In genomic region chr2:26696352-26696816, GRCh38 we compare ENCODE assay signal across 13 cellular contexts. TPM values are rescaled to one million over a fixed set of nuclear protein-coding genes. Genes with fewer than 3 reads are reported as not detected.
DNase-seq lines count a peak whose midpoint lies in the region; ATAC-seq, FAIRE-seq and TF ChIP-seq lines count a peak whose summit lies in the region.
"Had no signal": no experiment of that assay in that cellular context is flagged by ENCODE, and none has a peak within 500 bp of the region (broad histone marks: within the 10 kb centered on the region; RNA-seq: fewer than 3 reads in every experiment).

No MANE protein-coding gene starts in this region.

- TF ChIP-seq CTCF in endothelial cell of umbilical vein (IDR thresholded peaks at IDR 0.05; ENCODE audit: extremely low read depth in 1 of 2, insufficient read depth in 1 of 2, low read depth in 1 of 2, low read length in 2 of 2), result no peak

- peaks cover 3% of the 10 kb centered on the region for H3K4me1 Mint-ChIP-seq in activated CD4-positive, alpha-beta T cell treated with anti-CD3 and anti-CD28 coated beads for 36 hours
- H3K4me1 Mint-ChIP-seq in activated CD4-positive, alpha-beta T cell treated with anti-CD3 and anti-CD28 coated beads, Interleukin-2, amount 10 ng/mL, durations not matched to agents 7 days and 5 days, result peaks cover 2% of the 10 kb centered on the region

- intact Hi-C loops in activated CD4-positive, alpha-beta T cell treated with anti-CD3 and anti-CD28 coated beads for 36 hours (cut with DNase I, micrococcal nuclease), result no loop called here
- intact Hi-C loops in endothelial cell of umbilical vein (cut with micrococcal nuclease), result no loop called here

- H3K9me1 ChIP-seq in endothelial cell of umbilical vein (replicated peaks; ENCODE audit: control insufficient read depth, extremely low read depth, insufficient read depth, low read length), result no peaks in the 10 kb centered on the region

- no peak overlapping the region for H3K4me3 ChIP-seq in endothelial cell of umbilical vein (replicated peaks in 1 of 3; ENCODE audit: insufficient read depth in 1 of 3, low read depth in 1 of 3, low read length in 3 of 3)

- H3K27me3 Mint-ChIP-seq in activated CD4-positive, alpha-beta T cell treated with anti-CD3 and anti-CD28 coated beads for 36 hours, result peaks cover 49% of the 10 kb centered on the region
- peaks cover 39% of the 10 kb centered on the region for H3K27me3 Mint-ChIP-seq in activated CD4-positive, alpha-beta T cell treated with anti-CD3 and anti-CD28 coated beads, Interleukin-2, amount 10 ng/mL, durations not matched to agents 7 days and 5 days

- peaks cover 16 to 24% of the 10 kb centered on the region in 2 experiments for H3K27me3 ChIP-seq in endothelial cell of umbilical vein (ENCODE audit: control insufficient read depth in 2 of 2, insufficient read depth in 2 of 2, low read length in 2 of 2)

- H3K4me1 ChIP-seq in endothelial cell of umbilical vein (ENCODE audit: control insufficient read depth, extremely low read depth, insufficient read depth, low read length), result peaks cover 16% of the 10 kb centered on the region

- dilution Hi-C loops in endothelial cell of umbilical vein (cut with MboI; ENCODE audit: extremely low pct_ligation_motif_present, low sequenced_read_pairs), result no loop called here

- no peak for TF ChIP-seq POLR2A in endothelial cell of umbilical vein (IDR thresholded peaks at IDR 0.05; ENCODE audit: low read depth, low read length)

- H3K4me3 Mint-ChIP-seq in activated CD4-positive, alpha-beta T cell treated with anti-CD3 and anti-CD28 coated beads for 36 hours, result no peak overlapping the region
- no peak overlapping the region for H3K4me3 Mint-ChIP-seq in activated CD4-positive, alpha-beta T cell treated with anti-CD3 and anti-CD28 coated beads, Interleukin-2, amount 10 ng/mL, durations not matched to agents 7 days and 5 days

- no peaks in the 10 kb centered on the region for H3K79me2 ChIP-seq in endothelial cell of umbilical vein (ENCODE audit: control insufficient read depth, insufficient read depth, low read length)

- no peaks in the 10 kb centered on the region for H3K9me3 Mint-ChIP-seq in activated CD4-positive, alpha-beta T cell treated with anti-CD3 and anti-CD28 coated beads for 36 hours (ENCODE audit: low read depth)
- H3K9me3 Mint-ChIP-seq in activated CD4-positive, alpha-beta T cell treated with anti-CD3 and anti-CD28 coated beads, Interleukin-2, amount 10 ng/mL, durations not matched to agents 7 days and 5 days, result no peaks in the 10 kb centered on the region

- H2AFZ ChIP-seq in endothelial cell of umbilical vein (ENCODE audit: low read depth, low read length), result no peak overlapping the region

- FAIRE-seq in endothelial cell of umbilical vein (lab: Jason Lieb, UNC), result peak; percentile 94

- H3K27ac Mint-ChIP-seq in activated CD4-positive, alpha-beta T cell treated with anti-CD3 and anti-CD28 coated beads for 36 hours, result no peak overlapping the region
- no peak overlapping the region for H3K27ac Mint-ChIP-seq in activated CD4-positive, alpha-beta T cell treated with anti-CD3 and anti-CD28 coated beads, Interleukin-2, amount 10 ng/mL, durations not matched to agents 7 days and 5 days

- POLR2A ChIA-PET in activated CD4-positive, alpha-beta T cell treated with anti-CD3 and anti-CD28 coated beads for 36 hours (lab: Charles Lee), result no interaction called here
- POLR2A ChIA-PET in activated CD4-positive, alpha-beta T cell treated with anti-CD3 and anti-CD28 coated beads, Interleukin-2, amount 10 ng/mL, durations not matched to agents 7 days and 5 days (lab: Charles Lee), result no interaction called here
- POLR2A ChIA-PET in endothelial cell of umbilical vein (lab: Charles Lee), result no interaction called here

- no peak overlapping the region for H3K4me2 ChIP-seq in endothelial cell of umbilical vein (ENCODE audit: insufficient read depth, low read length)
- H3K4me2 ChIP-seq: KMS-11 had no signal

- H4K20me1 ChIP-seq in endothelial cell of umbilical vein (replicated peaks; ENCODE audit: control insufficient read depth, extremely low read depth, insufficient read depth, low read length), result no peaks in the 10 kb centered on the region

- H3K36me3 Mint-ChIP-seq in activated CD4-positive, alpha-beta T cell treated with anti-CD3 and anti-CD28 coated beads for 36 hours (ENCODE audit: low read depth), result no peaks in the 10 kb centered on the region
- H3K36me3 Mint-ChIP-seq in activated CD4-positive, alpha-beta T cell treated with anti-CD3 and anti-CD28 coated beads, Interleukin-2, amount 10 ng/mL, durations not matched to agents 7 days and 5 days (ENCODE audit: low read depth), result no peaks in the 10 kb centered on the region

- BruUV-seq in endothelial cell of umbilical vein (replicated peaks; lab: Mats Ljungman, UMichigan), result no TSS peak

- DNase-seq in activated CD4-positive, alpha-beta T cell treated with anti-CD3 and anti-CD28 coated beads for 36 hours, result peak; percentile 26
- no peak for DNase-seq in activated CD4-positive, alpha-beta T cell treated with anti-CD3 and anti-CD28 coated beads, Interleukin-2, amount 10 ng/mL, durations not matched to agents 7 days and 5 days
- DNase-seq in NCI-H446 treated with DMSO at 0.1 percent for 48 hours (lab: John Stamatoyannopoulos, UW) (peak; percentile 66), endothelial cell of umbilical vein (ENCODE audit: low read depth, low spot score) (peak; percentile 71), renal cortical epithelial cell (ENCODE audit: low read depth) (peak; percentile 100), SK-N-DZ (ENCODE audit: low spot score) (no peak), DMS114 treated with DMSO at 0.1 percent for 48 hours (lab: John Stamatoyannopoulos, UW; ENCODE audit: unreplicated experiment) (no peak)
- DNase-seq: activated CD4-positive, CD25-positive, alpha-beta regulatory T cell; AML-193; NCI-H82; occipital lobe had no signal

- H3K36me3 ChIP-seq in endothelial cell of umbilical vein (ENCODE audit: control insufficient read depth in 2 of 2, extremely low read depth in 1 of 2, insufficient read depth in 2 of 2, low read length in 2 of 2), result no peaks in the 10 kb centered on the region

- peak overlapping the region; percentile 18 for H3K27ac ChIP-seq in endothelial cell of umbilical vein (ENCODE audit: insufficient read depth, low read depth, low read length)
- H3K27ac ChIP-seq: KMS-11 had no signal

- ATAC-seq in activated CD4-positive, alpha-beta T cell treated with anti-CD3 and anti-CD28 coated beads for 36 hours, result peak; percentile 62
- no peak for ATAC-seq in GM18517 (IDR thresholded peaks at IDR 0.05; ENCODE audit: unreplicated experiment)

- CTCF ChIA-PET in activated CD4-positive, alpha-beta T cell treated with anti-CD3 and anti-CD28 coated beads for 36 hours (lab: Charles Lee), result interaction anchor here (0.6 to 1.0 kb wide), 4 partner anchors 50 to 1363 kb away, joined by 3 to 4 read pairs (median 3); no protein-coding TSS in a partner anchor
- CTCF ChIA-PET in activated CD4-positive, alpha-beta T cell treated with anti-CD3 and anti-CD28 coated beads, Interleukin-2, amount 10 ng/mL, durations not matched to agents 7 days and 5 days (lab: Charles Lee), result no interaction called here
- CTCF ChIA-PET in endothelial cell of umbilical vein (lab: Charles Lee), result interaction anchor here (1.0 to 1.1 kb wide), 2 partner anchors 12 to 19 kb away, joined by 3 to 5 read pairs; no protein-coding TSS in a partner anchor

- H3K9me3 ChIP-seq in endothelial cell of umbilical vein (replicated peaks; ENCODE audit: control insufficient read depth, insufficient read depth, low read length), result no peaks in the 10 kb centered on the region

- H3K9ac ChIP-seq in endothelial cell of umbilical vein (replicated peaks; ENCODE audit: extremely low read depth, insufficient read depth, low read length), result no peak overlapping the region
- H3K9ac ChIP-seq: KMS-11 had no signal

TF ChIP-seq in endothelial cell of umbilical vein, 7 proteins besides CTCF, POLR2A, EP300 and RAD21 (continues in another document):
- peak; percentile 41 for TF ChIP-seq JUN (IDR thresholded peaks at IDR 0.05; ENCODE audit: borderline replicate concordance, insufficient read depth, insufficient read length, low read depth)
- TF ChIP-seq EZH2 (IDR thresholded peaks at IDR 0.05; ENCODE audit: borderline replicate concordance, low read depth, low read length, severe bottlenecking), result no peak
- peak; percentile 89 for TF ChIP-seq GATA2 (IDR thresholded peaks at IDR 0.05; ENCODE audit: insufficient read depth, insufficient read length, low read depth, low read length)

RNA-seq across cellular contexts. Expression of gene KCNK3, which starts 3.9 kb away (rescaled TPM):
- total RNA-seq in activated CD4-positive, alpha-beta T cell treated with anti-CD3 and anti-CD28 coated beads for 36 hours, result not detected
- total RNA-seq in activated CD4-positive, alpha-beta T cell treated with anti-CD3 and anti-CD28 coated beads, Interleukin-2, amount 10 ng/mL, durations not matched to agents 7 days and 5 days, result not detected
- not detected in 2 replicates for total RNA-seq in endothelial cell of umbilical vein
- 0.03 TPM in 1 of 2 replicates, not detected in the other for polyA plus RNA-seq in endothelial cell of umbilical vein
- polyA plus RNA-seq in endothelial cell of umbilical vein (2011; cell fraction: cytosol; rRNA removed), result not detected in 2 replicates
- polyA plus RNA-seq in endothelial cell of umbilical vein (2011; cell fraction: nucleus; rRNA removed), result not detected in 2 replicates
- polyA plus RNA-seq in endothelial cell of umbilical vein (2012), result not detected in 2 replicates
- not detected in 2 replicates for polyA minus RNA-seq in endothelial cell of umbilical vein
- 3.7 TPM for polyA minus RNA-seq in endothelial cell of umbilical vein (2011; cell fraction: cytosol; rRNA and poly(A)+ RNA removed)
- polyA minus RNA-seq in endothelial cell of umbilical vein (2011; cell fraction: nucleus; rRNA and poly(A)+ RNA removed), result not detected in 2 replicates
- 9.6 and 13.7 TPM in 2 replicates for total RNA-seq in renal cortical epithelial cell
- 17.3 and 25.1 TPM in 2 replicates for polyA plus RNA-seq in SK-N-DZ (2014; cell fraction: cytosol; rRNA removed)
- 3.7 and 6.5 TPM in 2 replicates for polyA plus RNA-seq in SK-N-DZ (2014; cell fraction: nucleus; rRNA removed)

RNA-seq across cellular contexts. Expression of gene CIB4, which starts 55.2 kb away (rescaled TPM):
- total RNA-seq in activated CD4-positive, alpha-beta T cell treated with anti-CD3 and anti-CD28 coated beads for 36 hours, result not detected
- not detected for total RNA-seq in activated CD4-positive, alpha-beta T cell treated with anti-CD3 and anti-CD28 coated beads, Interleukin-2, amount 10 ng/mL, durations not matched to agents 7 days and 5 days
- not detected in 2 replicates for total RNA-seq in endothelial cell of umbilical vein
- polyA plus RNA-seq in endothelial cell of umbilical vein, result not detected in 2 replicates
- not detected in 2 replicates for polyA plus RNA-seq in endothelial cell of umbilical vein (2011; cell fraction: cytosol; rRNA removed)
- not detected in 2 replicates for polyA plus RNA-seq in endothelial cell of umbilical vein (2011; cell fraction: nucleus; rRNA removed)
- not detected in 2 replicates for polyA plus RNA-seq in endothelial cell of umbilical vein (2012)
- not detected in 2 replicates for polyA minus RNA-seq in endothelial cell of umbilical vein
- polyA minus RNA-seq in endothelial cell of umbilical vein (2011; cell fraction: cytosol; rRNA and poly(A)+ RNA removed), result not detected
- not detected in 2 replicates for polyA minus RNA-seq in endothelial cell of umbilical vein (2011; cell fraction: nucleus; rRNA and poly(A)+ RNA removed)
- total RNA-seq in renal cortical epithelial cell, result not detected in 2 replicates
- polyA plus RNA-seq in SK-N-DZ (2014; cell fraction: cytosol; rRNA removed), result not detected in 2 replicates
- not detected in 2 replicates for polyA plus RNA-seq in SK-N-DZ (2014; cell fraction: nucleus; rRNA removed)
- total RNA-seq: occipital lobe had no signal

Comparison
In these comparisons a context has a peak if more than half of its experiments do, and no peak if none do; other contexts are left out.
1. DNase-seq: peak in activated CD4-positive, alpha-beta T cell treated with anti-CD3 and anti-CD28 coated beads for 36 hours (single experiment), NCI-H446 treated with DMSO at 0.1 percent for 48 hours (single experiment), endothelial cell of umbilical vein (single experiment) and renal cortical epithelial cell (single experiment); none in activated CD4-positive, alpha-beta T cell treated with anti-CD3 and anti-CD28 coated beads, Interleukin-2, amount 10 ng/mL, durations not matched to agents 7 days and 5 days (single experiment), SK-N-DZ (single experiment) and DMS114 treated with DMSO at 0.1 percent for 48 hours (single experiment).
2. RNA of gene KCNK3, which starts 3.9 kb away (total RNA-seq): 9.6 to 13.7 TPM in renal cortical epithelial cell; not detected in activated CD4-positive, alpha-beta T cell treated with anti-CD3 and anti-CD28 coated beads for 36 hours, not detected in activated CD4-positive, alpha-beta T cell treated with anti-CD3 and anti-CD28 coated beads, Interleukin-2, amount 10 ng/mL, durations not matched to agents 7 days and 5 days and not detected in endothelial cell of umbilical vein; every median in the first group is over 10 times any median in the second.